Comparison of ENCODE assay signal across 10 cellular contexts in the genomic region with DNA sequence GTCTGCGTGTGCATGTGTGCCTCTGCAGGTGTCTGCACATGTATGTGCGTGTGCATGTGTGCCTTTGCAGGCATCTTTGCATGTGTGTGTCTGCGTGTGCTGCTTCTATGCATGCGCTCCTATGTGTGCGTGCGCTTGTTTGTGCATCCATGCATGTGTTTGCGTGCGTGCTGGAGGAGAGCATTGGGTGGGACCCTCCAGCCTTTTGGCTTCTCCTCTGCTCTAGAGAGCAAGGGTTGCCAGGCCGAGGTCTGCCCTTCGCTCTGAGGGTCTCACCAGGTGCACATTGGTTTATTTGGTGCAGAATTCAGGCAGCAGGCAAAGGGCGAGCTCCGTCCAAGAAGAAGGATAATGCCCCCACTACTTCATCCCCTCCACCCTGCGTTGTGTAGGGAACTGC. TPM values are rescaled to one million over a fixed set of nuclear protein-coding genes. Genes with fewer than 3 reads are reported as not detected.
DNase-seq lines count a peak whose midpoint lies in the region; TF ChIP-seq lines count a peak whose summit lies in the region.
"Had no signal": no experiment of that assay in that cellular context is flagged by ENCODE, and none has a peak within 500 bp of the region (broad histone marks: within the 10 kb centered on the region; RNA-seq: fewer than 3 reads in every experiment).

No MANE protein-coding gene starts in this region.

- no peak for DNase-seq in activated T-cell treated with anti-CD3 and anti-CD28 coated beads, Interleukin-2, amount 50 U/mL, for 24 hours
- DNase-seq in activated T-cell treated with anti-CD3 and anti-CD28 coated beads, Interleukin-2, amount 50 U/mL, for 48 hours = no peak
- no peak for DNase-seq in BE2C
- DNase-seq in NCI-H1436 (lab: John Stamatoyannopoulos, UW) = no peak
- DNase-seq in UCSD-AML1 (lab: John Stamatoyannopoulos, UW; ENCODE audit: unreplicated experiment) = no peak
- DNase-seq: activated CD4-positive, alpha-beta T cell treated with anti-CD3 and anti-CD28 coated beads, Interleukin-2, amount 50 U/mL, for 1 hour; AML-193 had no signal

- H3K27me3 ChIP-seq in liver (ENCODE audit: control insufficient read depth in 4 of 4, insufficient read depth in 4 of 4, low read length in 3 of 4) = no peaks in the 10 kb centered on the region
- H3K27me3 ChIP-seq in subcutaneous abdominal adipose tissue (ENCODE audit: control insufficient read depth in 5 of 5, insufficient read depth in 4 of 5, low read length in 5 of 5) = peaks cover 0 to 6% (median 4%) of the 10 kb centered on the region in 5 donors
- peaks cover 6% of the 10 kb centered on the region; the same call in 1 of the 2 replicates for H3K27me3 ChIP-seq in BE2C

- H3K4me1 Mint-ChIP-seq in activated T-cell treated with anti-CD3 and anti-CD28 coated beads, Interleukin-2, amount 50 U/mL, for 24 hours (ENCODE audit: low read depth) = peaks cover 17% of the 10 kb centered on the region
- H3K4me1 Mint-ChIP-seq in activated naive CD8-positive, alpha-beta T cell (ENCODE audit: low read depth) = peaks cover 9% of the 10 kb centered on the region

- no peak overlapping the region for H3K27ac ChIP-seq in liver (ENCODE audit: low read depth in 1 of 2, low read length in 2 of 2)
- H3K27ac ChIP-seq in subcutaneous abdominal adipose tissue (ENCODE audit: low read depth, low read length) = no peak overlapping the region

- H3K36me3 ChIP-seq in liver (ENCODE audit: control insufficient read depth in 4 of 4, insufficient read depth in 3 of 4, low read depth in 1 of 4, low read length in 3 of 4) (no peaks in the 10 kb centered on the region), subcutaneous abdominal adipose tissue (ENCODE audit: control insufficient read depth in 5 of 5, insufficient read depth in 5 of 5, low read length in 5 of 5) (no peaks in the 10 kb centered on the region), BE2C (no peaks in the 10 kb centered on the region)

- WGBS in liver = 88% methylated on average over 13 of the region's 13 CpGs

- no peak for TF ChIP-seq RAD21 in liver (IDR thresholded peaks at IDR 0.05)

- peaks cover 9% of the 10 kb centered on the region for H3K9me3 Mint-ChIP-seq in activated T-cell treated with anti-CD3 and anti-CD28 coated beads, Interleukin-2, amount 50 U/mL, for 24 hours
- peaks cover 1% of the 10 kb centered on the region for H3K9me3 Mint-ChIP-seq in activated naive CD8-positive, alpha-beta T cell (ENCODE audit: low read depth)

- H3K9me3 ChIP-seq in liver (ENCODE audit: control insufficient read depth in 4 of 4, low read length in 3 of 4) (peaks cover 0 to 2% (median under 1%) of the 10 kb centered on the region in 4 donors), subcutaneous abdominal adipose tissue (ENCODE audit: control insufficient read depth in 5 of 5, low read length in 5 of 5) (peaks cover 0 to 3% (median under 1%) of the 10 kb centered on the region in 5 donors), BE2C (no peaks in the 10 kb centered on the region)

- H3K27ac Mint-ChIP-seq in activated T-cell treated with anti-CD3 and anti-CD28 coated beads, Interleukin-2, amount 50 U/mL, for 24 hours = no peak overlapping the region
- H3K27ac Mint-ChIP-seq in activated naive CD8-positive, alpha-beta T cell = no peak overlapping the region

- H3K36me3 Mint-ChIP-seq in activated T-cell treated with anti-CD3 and anti-CD28 coated beads, Interleukin-2, amount 50 U/mL, for 24 hours (ENCODE audit: low read depth) = peaks cover 4% of the 10 kb centered on the region
- H3K36me3 Mint-ChIP-seq in activated naive CD8-positive, alpha-beta T cell = peaks cover 4% of the 10 kb centered on the region

- peak overlapping the region; percentile 67 for H3K4me3 Mint-ChIP-seq in activated T-cell treated with anti-CD3 and anti-CD28 coated beads, Interleukin-2, amount 50 U/mL, for 24 hours
- peak overlapping the region; percentile 85 for H3K4me3 Mint-ChIP-seq in activated naive CD8-positive, alpha-beta T cell

- peak overlapping the region in 2 of 3 donors; percentile 75 for H3K4me3 ChIP-seq in liver (ENCODE audit: low read depth in 1 of 3, low read length in 3 of 3)
- H3K4me3 ChIP-seq in subcutaneous abdominal adipose tissue (ENCODE audit: low read depth in 1 of 5, low read length in 5 of 5) = peak overlapping the region; percentile 65 to 85 (median 81)
- H3K4me3 ChIP-seq in BE2C (ENCODE audit: low read depth, low read length) = no peak overlapping the region

- TF ChIP-seq CTCF in liver (IDR thresholded peaks at IDR 0.05; ENCODE audit: low read depth, low read length, missing input control) = no peak
- TF ChIP-seq CTCF in BE2C (IDR thresholded peaks at IDR 0.05; ENCODE audit: low read depth, low read length) = no peak

- H3K27me3 Mint-ChIP-seq in activated T-cell treated with anti-CD3 and anti-CD28 coated beads, Interleukin-2, amount 50 U/mL, for 24 hours = peaks cover 12% of the 10 kb centered on the region
- H3K27me3 Mint-ChIP-seq in activated naive CD8-positive, alpha-beta T cell = no peaks in the 10 kb centered on the region

- peaks cover 12 to 30% (median 20%) of the 10 kb centered on the region in 4 donors for H3K4me1 ChIP-seq in liver (ENCODE audit: control insufficient read depth in 4 of 4, insufficient read depth in 4 of 4, low read length in 3 of 4)
- peaks cover 6 to 24% (median 20%) of the 10 kb centered on the region in 5 donors for H3K4me1 ChIP-seq in subcutaneous abdominal adipose tissue (ENCODE audit: control insufficient read depth in 5 of 5, insufficient read depth in 5 of 5, low read length in 5 of 5)
- no peaks in the 10 kb centered on the region for H3K4me1 ChIP-seq in BE2C

- H3K9ac ChIP-seq in liver (ENCODE audit: low read depth in 1 of 2, low read length in 2 of 2) (no peak overlapping the region), subcutaneous abdominal adipose tissue (ENCODE audit: low read length in 5 of 5) (no peak overlapping the region)

TF ChIP-seq in liver, 16 proteins besides CTCF, POLR2A, EP300 and RAD21:
- no peak for TF ChIP-seq FOXA1 (IDR thresholded peaks at IDR 0.05)
- TF ChIP-seq HNF4A (conservative IDR thresholded peaks at IDR 0.05) = no peak
- no peak for TF ChIP-seq TAF1 (conservative IDR thresholded peaks at IDR 0.05)
- no peak for TF ChIP-seq RXRA (IDR thresholded peaks at IDR 0.05)
- TF ChIP-seq GABPA (IDR thresholded peaks at IDR 0.05 in 1 of 2, conservative IDR thresholded peaks at IDR 0.05 in 1 of 2) = no peak
- TF ChIP-seq SP1 (IDR thresholded peaks at IDR 0.05) = no peak
- no peak for TF ChIP-seq YY1 (IDR thresholded peaks at IDR 0.05)
- TF ChIP-seq, protein P1, sequence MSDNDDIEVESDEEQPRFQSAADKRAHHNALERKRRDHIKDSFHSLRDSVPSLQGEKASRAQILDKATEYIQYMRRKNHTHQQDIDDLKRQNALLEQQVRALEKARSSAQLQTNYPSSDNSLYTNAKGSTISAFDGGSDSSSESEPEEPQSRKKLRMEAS (IDR thresholded peaks at IDR 0.05) = no peak
- TF ChIP-seq, protein P2, sequence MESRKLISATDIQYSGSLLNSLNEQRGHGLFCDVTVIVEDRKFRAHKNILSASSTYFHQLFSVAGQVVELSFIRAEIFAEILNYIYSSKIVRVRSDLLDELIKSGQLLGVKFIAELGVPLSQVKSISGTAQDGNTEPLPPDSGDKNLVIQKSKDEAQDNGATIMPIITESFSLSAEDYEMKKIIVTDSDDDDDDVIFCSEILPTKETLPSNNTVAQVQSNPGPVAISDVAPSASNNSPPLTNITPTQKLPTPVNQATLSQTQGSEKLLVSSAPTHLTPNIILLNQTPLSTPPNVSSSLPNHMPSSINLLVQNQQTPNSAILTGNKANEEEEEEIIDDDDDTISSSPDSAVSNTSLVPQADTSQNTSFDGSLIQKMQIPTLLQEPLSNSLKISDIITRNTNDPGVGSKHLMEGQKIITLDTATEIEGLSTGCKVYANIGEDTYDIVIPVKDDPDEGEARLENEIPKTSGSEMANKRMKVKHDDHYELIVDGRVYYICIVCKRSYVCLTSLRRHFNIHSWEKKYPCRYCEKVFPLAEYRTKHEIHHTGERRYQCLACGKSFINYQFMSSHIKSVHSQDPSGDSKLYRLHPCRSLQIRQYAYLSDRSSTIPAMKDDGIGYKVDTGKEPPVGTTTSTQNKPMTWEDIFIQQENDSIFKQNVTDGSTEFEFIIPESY (IDR thresholded peaks at IDR 0.05) = no peak
- TF ChIP-seq FOXA2 (IDR thresholded peaks at IDR 0.05) = no peak
- TF ChIP-seq, protein P3, sequence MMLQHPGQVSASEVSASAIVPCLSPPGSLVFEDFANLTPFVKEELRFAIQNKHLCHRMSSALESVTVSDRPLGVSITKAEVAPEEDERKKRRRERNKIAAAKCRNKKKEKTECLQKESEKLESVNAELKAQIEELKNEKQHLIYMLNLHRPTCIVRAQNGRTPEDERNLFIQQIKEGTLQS (IDR thresholded peaks at IDR 0.05) = no peak

RNA-seq across cellular contexts. Expression of a gene that starts 1.1 kb away (rescaled TPM):
- 1 to 10 TPM; 2.9 to 9.6 TPM for total RNA-seq in liver
- polyA plus RNA-seq in liver = 10 to 100 TPM; 11.4 to 12.1 TPM
- polyA plus RNA-seq in BE2C (2012; ENCODE audit: insufficient read depth, insufficient read length, low read depth) = 6.6 TPM

RNA-seq across cellular contexts. Expression of a gene that starts 17.0 kb away (rescaled TPM):
- 10 to 100 TPM; 10.1 to 15.5 TPM for total RNA-seq in liver
- polyA plus RNA-seq in liver = 10 to 100 TPM; 10.9 to 11.2 TPM
- polyA plus RNA-seq in BE2C (2012; ENCODE audit: insufficient read depth, insufficient read length, low read depth) = 75.2 TPM

RNA-seq across cellular contexts. Expression of a gene that starts 35.9 kb away (rescaled TPM):
- total RNA-seq in liver = 10 to 100 TPM; 18.4 to 21.5 TPM
- polyA plus RNA-seq in liver = 10 to 100 TPM; 24.4 to 28.7 TPM
- 26.2 TPM for polyA plus RNA-seq in BE2C (2012; ENCODE audit: insufficient read depth, insufficient read length, low read depth)

RNA-seq across cellular contexts. Expression of a gene that starts 51.3 kb away (rescaled TPM):
- 10 to 100 TPM; 28.2 to 40.9 TPM for total RNA-seq in liver
- polyA plus RNA-seq in liver = 10 to 100 TPM; 25.4 to 30.2 TPM
- polyA plus RNA-seq in BE2C (2012; ENCODE audit: insufficient read depth, insufficient read length, low read depth) = 200 TPM

RNA-seq across cellular contexts. Expression of a gene that starts 52.3 kb away (rescaled TPM):
- 10 to 100 TPM; 29.8 to 34.6 TPM for total RNA-seq in liver
- polyA plus RNA-seq in liver = 10 to 100 TPM; 31.5 to 42.2 TPM
- 43.2 TPM for polyA plus RNA-seq in BE2C (2012; ENCODE audit: insufficient read depth, insufficient read length, low read depth)
